ENCODE assay signal across 2 cellular contexts in genomic region chr3:172379372-172379771, GRCh38.
TF ChIP-seq lines count a peak whose summit lies in the region.

No MANE protein-coding gene starts in this region.

TF ChIP-seq in HepG2, 621 proteins besides CTCF, POLR2A, EP300 and RAD21:
- TF ChIP-seq ZNF350 (CRISPR knock-in tag; IDR thresholded peaks at IDR 0.05; ENCODE audit: borderline replicate concordance, low read depth) (no peak), POLR2G (IDR thresholded peaks at IDR 0.05; ENCODE audit: low read depth, low read length) (0 out of 2 replicates have a peak, but pooled peaks have one; percentile 28)

TF ChIP-seq in IMR-90, 13 proteins besides CTCF, POLR2A, EP300 and RAD21:
- TF ChIP-seq CEBPB (IDR thresholded peaks at IDR 0.05; ENCODE audit: low read depth, low read length) (no peak), FOS (IDR thresholded peaks at IDR 0.05; ENCODE audit: low read depth, low read length) (no peak), MAZ (IDR thresholded peaks at IDR 0.05; ENCODE audit: borderline replicate concordance, low read depth, low read length) (no peak), MXI1 (IDR thresholded peaks at IDR 0.05; ENCODE audit: borderline replicate concordance, low read depth, low read length) (no peak), SMC3 (IDR thresholded peaks at IDR 0.05; ENCODE audit: low read depth, low read length) (no peak), RFX5 (IDR thresholded peaks at IDR 0.05; ENCODE audit: low read depth, low read length) (no peak), RCOR1 (IDR thresholded peaks at IDR 0.05; ENCODE audit: insufficient replicate concordance, low read length) (no peak), NFE2L2 (IDR thresholded peaks at IDR 0.05; ENCODE audit: low read depth, low read length) (no peak), CHD1 (IDR thresholded peaks at IDR 0.05; ENCODE audit: low read depth, low read length) (no peak), USF2 (IDR thresholded peaks at IDR 0.05; ENCODE audit: low read depth, low read length) (no peak), ELK1 (IDR thresholded peaks at IDR 0.05; ENCODE audit: borderline replicate concordance, low read depth, low read length) (no peak), MAFK (IDR thresholded peaks at IDR 0.05; ENCODE audit: low read depth, low read length) (no peak), BHLHE40 (IDR thresholded peaks at IDR 0.05; ENCODE audit: low read depth, low read length) (no peak)
